Comparison of ENCODE assay signal across 8 cellular contexts in the genomic region with DNA sequence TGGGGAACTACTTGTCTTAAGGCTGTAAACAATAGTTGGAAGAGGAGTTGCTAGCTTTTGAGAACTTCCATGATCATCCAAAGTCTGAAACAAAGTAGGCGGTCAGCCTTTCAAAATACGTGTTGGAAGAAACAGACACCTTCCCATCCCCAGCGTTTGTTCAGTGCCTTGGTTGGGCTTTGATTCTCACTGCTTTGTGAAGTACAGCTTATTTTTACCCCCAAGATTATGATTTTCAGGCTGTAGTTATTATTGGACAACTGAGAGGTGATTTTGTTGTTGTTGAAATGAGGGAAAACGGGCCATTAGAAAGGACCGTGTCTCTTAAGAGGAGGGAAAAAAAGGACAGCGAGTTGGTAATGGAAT. TPM values are rescaled to one million over a fixed set of nuclear protein-coding genes. Genes with fewer than 3 reads are reported as not detected.
DNase-seq lines count a peak whose midpoint lies in the region; TF ChIP-seq lines count a peak whose summit lies in the region.

No MANE protein-coding gene starts in this region.

- peaks cover 20% of the 10 kb centered on the region for H3K36me3 Mint-ChIP-seq in activated CD4-positive, alpha-beta T cell treated with anti-CD3 and anti-CD28 coated beads, Interleukin-2, amount 10 ng/mL, durations not matched to agents 24 days and 14 days (ENCODE audit: low read depth)
- H3K36me3 Mint-ChIP-seq in activated T-helper 1 cell treated with anti-CD3 and anti-CD28 coated beads, Interleukin-12 subunit alpha, Interleukin-12 subunit beta, Interleukin-2, Interleukin-4 antibody, amounts not matched to agents 30 ng/mL and 10 ng/mL and 1 ng/mL, durations not matched to agents 14 hours and 24 hours and 36 hours (ENCODE audit: low read depth): peaks cover 19% of the 10 kb centered on the region

- H3K27ac ChIP-seq in suprapubic skin: peak overlapping the region; percentile 83

- peak overlapping the region; percentile 98 for H3K4me3 Mint-ChIP-seq in activated CD4-positive, alpha-beta T cell treated with anti-CD3 and anti-CD28 coated beads, Interleukin-2, amount 10 ng/mL, durations not matched to agents 24 days and 14 days
- H3K4me3 Mint-ChIP-seq in activated T-helper 1 cell treated with anti-CD3 and anti-CD28 coated beads, Interleukin-12 subunit alpha, Interleukin-12 subunit beta, Interleukin-2, Interleukin-4 antibody, amounts not matched to agents 30 ng/mL and 10 ng/mL and 1 ng/mL, durations not matched to agents 14 hours and 24 hours and 36 hours: peak overlapping the region; percentile 93

- no peaks in the 10 kb centered on the region for H3K36me3 ChIP-seq in suprapubic skin

- no peaks in the 10 kb centered on the region for H3K9me3 ChIP-seq in suprapubic skin

- peaks cover 11% of the 10 kb centered on the region for H3K9me3 Mint-ChIP-seq in activated CD4-positive, alpha-beta T cell treated with anti-CD3 and anti-CD28 coated beads, Interleukin-2, amount 10 ng/mL, durations not matched to agents 24 days and 14 days
- H3K9me3 Mint-ChIP-seq in activated T-helper 1 cell treated with anti-CD3 and anti-CD28 coated beads, Interleukin-12 subunit alpha, Interleukin-12 subunit beta, Interleukin-2, Interleukin-4 antibody, amounts not matched to agents 30 ng/mL and 10 ng/mL and 1 ng/mL, durations not matched to agents 14 hours and 24 hours and 36 hours: peaks cover 5% of the 10 kb centered on the region

- WGBS in suprapubic skin: 14% methylated on average over 6 of the region's 6 CpGs

- TF ChIP-seq EP300 in suprapubic skin (IDR thresholded peaks at IDR 0.05): no peak

- peaks cover 29% of the 10 kb centered on the region for H3K4me1 Mint-ChIP-seq in activated CD4-positive, alpha-beta T cell treated with anti-CD3 and anti-CD28 coated beads, Interleukin-2, amount 10 ng/mL, durations not matched to agents 24 days and 14 days
- peaks cover 28% of the 10 kb centered on the region for H3K4me1 Mint-ChIP-seq in activated T-helper 1 cell treated with anti-CD3 and anti-CD28 coated beads, Interleukin-12 subunit alpha, Interleukin-12 subunit beta, Interleukin-2, Interleukin-4 antibody, amounts not matched to agents 30 ng/mL and 10 ng/mL and 1 ng/mL, durations not matched to agents 14 hours and 24 hours and 36 hours (ENCODE audit: low read depth)

- TF ChIP-seq CTCF in suprapubic skin (IDR thresholded peaks at IDR 0.05): no peak

- peak overlapping the region; percentile 71 for H3K4me3 ChIP-seq in suprapubic skin

- intact Hi-C loops in activated CD4-positive, alpha-beta T cell treated with anti-CD3 and anti-CD28 coated beads, Interleukin-2, amount 10 ng/mL, durations not matched to agents 24 days and 14 days (cut with micrococcal nuclease): loop anchor here (1.0 to 5.0 kb wide), 4 partner anchors 155 to 888 kb away; partner anchors contain the start of genes CRADD, PLXNC1 and SOCS2
- intact Hi-C loops in activated T-helper 1 cell treated with anti-CD3 and anti-CD28 coated beads, Interleukin-12 subunit alpha, Interleukin-12 subunit beta, Interleukin-2, Interleukin-4 antibody, amounts not matched to agents 30 ng/mL and 10 ng/mL and 1 ng/mL, durations not matched to agents 14 hours and 24 hours and 36 hours (cut with micrococcal nuclease): loop anchor here (1.0 to 5.0 kb wide), 5 partner anchors 72 to 757 kb away; partner anchors contain the start of genes FGD6, NDUFA12, PLXNC1 and VEZT

- peaks cover 4% of the 10 kb centered on the region for H3K27me3 Mint-ChIP-seq in activated CD4-positive, alpha-beta T cell treated with anti-CD3 and anti-CD28 coated beads, Interleukin-2, amount 10 ng/mL, durations not matched to agents 24 days and 14 days
- H3K27me3 Mint-ChIP-seq in activated T-helper 1 cell treated with anti-CD3 and anti-CD28 coated beads, Interleukin-12 subunit alpha, Interleukin-12 subunit beta, Interleukin-2, Interleukin-4 antibody, amounts not matched to agents 30 ng/mL and 10 ng/mL and 1 ng/mL, durations not matched to agents 14 hours and 24 hours and 36 hours (ENCODE audit: insufficient read depth): peaks cover 6% of the 10 kb centered on the region

- peak overlapping the region; percentile 98 for H3K27ac Mint-ChIP-seq in activated CD4-positive, alpha-beta T cell treated with anti-CD3 and anti-CD28 coated beads, Interleukin-2, amount 10 ng/mL, durations not matched to agents 24 days and 14 days
- H3K27ac Mint-ChIP-seq in activated T-helper 1 cell treated with anti-CD3 and anti-CD28 coated beads, Interleukin-12 subunit alpha, Interleukin-12 subunit beta, Interleukin-2, Interleukin-4 antibody, amounts not matched to agents 30 ng/mL and 10 ng/mL and 1 ng/mL, durations not matched to agents 14 hours and 24 hours and 36 hours: peak overlapping the region; percentile 92

- no peak for TF ChIP-seq POLR2A in suprapubic skin (IDR thresholded peaks at IDR 0.05)

- no peaks in the 10 kb centered on the region for H3K27me3 ChIP-seq in suprapubic skin

- H3K4me1 ChIP-seq in suprapubic skin: peaks cover 18% of the 10 kb centered on the region

- DNase-seq in activated CD4-positive, alpha-beta T cell treated with anti-CD3 and anti-CD28 coated beads, Interleukin-2, amount 10 ng/mL, durations not matched to agents 24 days and 14 days: no peak
- DNase-seq in activated CD4-positive, alpha-beta T cell treated with anti-CD3 and anti-CD28 coated beads for 1 hour: no peak
- DNase-seq in activated T-helper 1 cell treated with anti-CD3 and anti-CD28 coated beads, Interleukin-12 subunit alpha, Interleukin-12 subunit beta, Interleukin-2, Interleukin-4 antibody, amounts not matched to agents 30 ng/mL and 10 ng/mL and 1 ng/mL, durations not matched to agents 14 hours and 24 hours and 36 hours (ENCODE audit: low spot score): no peak
- peak; percentile 36 for DNase-seq in inferior parietal cortex (ENCODE audit: extremely low spot score)
- no peak for DNase-seq in suprapubic skin (ENCODE audit: low spot score in 2 of 2)
- no peak for DNase-seq in KG1 (lab: John Stamatoyannopoulos, UW)
- DNase-seq in NCI-H446 treated with DMSO at 0.1 percent for 48 hours (lab: John Stamatoyannopoulos, UW): no peak
- DNase-seq in MV-4-11 (lab: John Stamatoyannopoulos, UW): no peak

RNA-seq across cellular contexts. Expression of gene CEP83, which starts 0.9 kb away (rescaled TPM):
- 36.9 and 38.7 TPM in 2 replicates for total RNA-seq in activated CD4-positive, alpha-beta T cell treated with anti-CD3 and anti-CD28 coated beads, Interleukin-2, amount 10 ng/mL, durations not matched to agents 24 days and 14 days
- 37.7 and 40.0 TPM in 2 replicates for total RNA-seq in activated T-helper 1 cell treated with anti-CD3 and anti-CD28 coated beads, Interleukin-12 subunit alpha, Interleukin-12 subunit beta, Interleukin-2, Interleukin-4 antibody, amounts not matched to agents 30 ng/mL and 10 ng/mL and 1 ng/mL, durations not matched to agents 14 hours and 24 hours and 36 hours
- 10 to 100 TPM in 3 of 4 donors, 1 to 10 TPM in 1; 8.5 to 18.4 (median 12.6) TPM for total RNA-seq in suprapubic skin
